Comparison of ENCODE assay signal across 23 cellular contexts in the genomic region with DNA sequence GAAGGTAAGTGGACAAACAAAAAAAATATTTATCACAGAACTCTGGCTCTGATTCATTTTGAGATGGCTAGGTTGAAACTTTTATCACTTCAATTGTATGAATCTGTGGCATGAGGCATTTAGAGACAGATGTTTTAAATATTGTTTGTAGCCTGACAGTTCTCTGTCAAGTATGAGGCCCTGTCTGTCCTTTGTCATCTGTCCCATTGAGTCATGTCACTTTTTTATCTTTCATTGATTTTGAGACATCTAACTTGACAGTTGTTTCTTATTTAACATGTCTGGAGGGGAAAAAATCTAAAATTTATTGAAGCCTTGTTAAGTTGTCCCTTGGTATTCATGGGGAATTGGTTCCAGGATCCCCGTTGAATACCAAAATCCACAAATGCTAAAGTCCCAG.
"Had no signal": no experiment of that assay in that cellular context is flagged by ENCODE, and none has a peak within 500 bp of the region (broad histone marks: within the 10 kb centered on the region; RNA-seq: fewer than 3 reads in every experiment).

No MANE protein-coding gene starts in this region.

- H3K4me1 ChIP-seq: colonic mucosa, esophagus muscularis mucosa, esophagus squamous epithelium, foreskin keratinocyte, gastrocnemius medialis, gastroesophageal sphincter, heart left ventricle, heart right ventricle had no signal

- ATAC-seq: effector memory CD8-positive, alpha-beta T cell; esophagus mucosa; foreskin keratinocyte; gastrocnemius medialis; gastroesophageal sphincter; heart left ventricle; heart right ventricle had no signal

- H3K27ac ChIP-seq: colonic mucosa, coronary artery, dorsolateral prefrontal cortex, epithelial cell of prostate, esophagus muscularis mucosa, esophagus squamous epithelium, foreskin keratinocyte, gastrocnemius medialis, gastroesophageal sphincter, heart left ventricle, heart right ventricle had no signal

- H3K27me3 ChIP-seq: colonic mucosa, dorsolateral prefrontal cortex, esophagus muscularis mucosa, esophagus squamous epithelium, foreskin keratinocyte, gastrocnemius medialis, gastroesophageal sphincter, heart left ventricle, heart right ventricle had no signal

- H3K36me3 ChIP-seq: colonic mucosa, esophagus muscularis mucosa, esophagus squamous epithelium, gastrocnemius medialis, gastroesophageal sphincter, heart left ventricle, heart right ventricle had no signal

- H3K9me3 ChIP-seq: colonic mucosa, esophagus muscularis mucosa, esophagus squamous epithelium, gastrocnemius medialis, gastroesophageal sphincter had no signal

- H3K4me3 ChIP-seq: colonic mucosa, coronary artery, dorsolateral prefrontal cortex, esophagus muscularis mucosa, esophagus squamous epithelium, gastrocnemius medialis, gastroesophageal sphincter, heart left ventricle, heart right ventricle had no signal

- DNase-seq: colonic mucosa; cortex of kidney; dermis blood vessel endothelial cell; dorsolateral prefrontal cortex; effector CD4-positive, alpha-beta T cell; effector CD8-positive, alpha-beta T cell; effector memory CD4-positive, alpha-beta T cell; effector memory CD8-positive, alpha-beta T cell; endodermal cell; erythroblast; esophagus squamous epithelium; foreskin fibroblast; foreskin keratinocyte; gastrocnemius medialis; glutamatergic neuron; head of caudate nucleus; heart left ventricle; heart right ventricle had no signal
